In genomic region chr16:69199382-69199781, GRCh38 we compare ENCODE assay signal across 11 cellular contexts. TPM values are rescaled to one million over a fixed set of nuclear protein-coding genes. Genes with fewer than 3 reads are reported as not detected.
DNase-seq lines count a peak whose midpoint lies in the region; ATAC-seq and TF ChIP-seq lines count a peak whose summit lies in the region.
"Had no signal": no experiment of that assay in that cellular context is flagged by ENCODE, and none has a peak within 500 bp of the region (broad histone marks: within the 10 kb centered on the region; RNA-seq: fewer than 3 reads in every experiment).

No MANE protein-coding gene starts in this region.

- H3K4me1 Mint-ChIP-seq in Caco-2 (ENCODE audit: low read depth, unreplicated experiment) = peaks cover 32% of the 10 kb centered on the region

- peaks cover 21% of the 10 kb centered on the region for H3K4me1 ChIP-seq in Caco-2
- peaks cover 4 to 5% of the 10 kb centered on the region in 2 donors for H3K4me1 ChIP-seq in lung (ENCODE audit: control insufficient read depth in 2 of 2, insufficient read depth in 2 of 2, low read length in 2 of 2)
- peaks cover 0 to 25% of the 10 kb centered on the region in 2 donors for H3K4me1 ChIP-seq in right atrium auricular region

- peaks cover 10% of the 10 kb centered on the region for H3K36me3 Mint-ChIP-seq in Caco-2 (ENCODE audit: insufficient read depth, unreplicated experiment)
- H3K36me3 Mint-ChIP-seq: activated naive CD8-positive, alpha-beta T cell had no signal

- no peaks in the 10 kb centered on the region for H3K27me3 ChIP-seq in Caco-2 (replicated peaks; ENCODE audit: control insufficient read depth, insufficient read depth, low read length)
- no peaks in the 10 kb centered on the region for H3K27me3 ChIP-seq in lung (ENCODE audit: control insufficient read depth, insufficient read depth)
- no peaks in the 10 kb centered on the region for H3K27me3 ChIP-seq in right atrium auricular region

- no peak overlapping the region for H3K27ac ChIP-seq in lung (ENCODE audit: low read depth in 1 of 2, low read length in 1 of 2)
- no peak overlapping the region for H3K27ac ChIP-seq in right atrium auricular region

- WGBS in lung, 2 donors = 81 to 82% methylated on average over 7 of the region's 7 CpGs

- H3K9me3 Mint-ChIP-seq in Caco-2 (ENCODE audit: unreplicated experiment) = no peaks in the 10 kb centered on the region

- intact Hi-C loops in Caco-2 (cut with micrococcal nuclease; ENCODE audit: unreplicated experiment) = no loop called here

- peak; percentile 47 for ATAC-seq in lung (ENCODE audit: insufficient read depth, low FRiP score)
- ATAC-seq in GM18519 (IDR thresholded peaks at IDR 0.05; ENCODE audit: low FRiP score, unreplicated experiment) = no peak

- CTCF ChIA-PET in Caco-2 (lab: Charles Lee) = interaction anchor here (0.6 to 1.4 kb wide), 2 partner anchors 16 to 49 kb away, joined by 5 to 6 read pairs; no protein-coding TSS in a partner anchor

- BruUV-seq in Caco-2 (replicated peaks; lab: Mats Ljungman, UMichigan) = no TSS peak

- peak overlapping the region; percentile 61 for H3K27ac Mint-ChIP-seq in Caco-2 (ENCODE audit: unreplicated experiment)
- H3K27ac Mint-ChIP-seq: activated naive CD8-positive, alpha-beta T cell had no signal

- H3K36me3 ChIP-seq in Caco-2 (ENCODE audit: control insufficient read depth, insufficient read depth, low read length) = no peaks in the 10 kb centered on the region; the same call in 1 of the 2 replicates
- H3K36me3 ChIP-seq in lung (ENCODE audit: control insufficient read depth in 2 of 2, insufficient read depth in 2 of 2, low read length in 2 of 2) = no peaks in the 10 kb centered on the region
- no peaks in the 10 kb centered on the region for H3K36me3 ChIP-seq in right atrium auricular region

- H3K4me3 Mint-ChIP-seq in Caco-2 (ENCODE audit: unreplicated experiment) = no peak overlapping the region
- H3K4me3 Mint-ChIP-seq: activated naive CD8-positive, alpha-beta T cell had no signal

- TF ChIP-seq CTCF in Caco-2 (IDR thresholded peaks at IDR 0.05; ENCODE audit: insufficient read depth in 1 of 2, low read depth in 1 of 2, low read length in 1 of 2, severe bottlenecking in 1 of 2, unreplicated experiment in 1 of 2) = no peak
- no peak for TF ChIP-seq CTCF in cardiac fibroblast (IDR thresholded peaks at IDR 0.05; ENCODE audit: low read depth, low read length)
- no peak for TF ChIP-seq CTCF in lung (IDR thresholded peaks at IDR 0.05; ENCODE audit: control extremely low read depth, extremely low read depth)
- no peak for TF ChIP-seq CTCF in right atrium auricular region (IDR thresholded peaks at IDR 0.05)

- POLR2A ChIA-PET in Caco-2 (lab: Charles Lee) = interaction anchor here (0.6 to 1.3 kb wide), 2 partner anchors 12 to 153 kb away, joined by 5 to 13 read pairs; partner anchors contain the start of gene SNTB2

- no peaks in the 10 kb centered on the region for H3K9me3 ChIP-seq in Caco-2
- H3K9me3 ChIP-seq in lung (ENCODE audit: control insufficient read depth in 2 of 2, insufficient read depth in 1 of 2, low read length in 1 of 2) = no peaks in the 10 kb centered on the region
- no peaks in the 10 kb centered on the region for H3K9me3 ChIP-seq in right atrium auricular region

- no peak overlapping the region for H3K4me3 ChIP-seq in Caco-2 (ENCODE audit: low read depth, low read length)
- no peak overlapping the region for H3K4me3 ChIP-seq in cardiac fibroblast (replicated peaks in 1 of 2; ENCODE audit: low read depth in 2 of 2, low read length in 2 of 2)
- no peak overlapping the region for H3K4me3 ChIP-seq in lung
- no peak overlapping the region for H3K4me3 ChIP-seq in right atrium auricular region

- no peaks in the 10 kb centered on the region for H3K27me3 Mint-ChIP-seq in Caco-2 (ENCODE audit: insufficient read depth, unreplicated experiment)
- H3K27me3 Mint-ChIP-seq: activated naive CD8-positive, alpha-beta T cell had no signal

- DNase-seq in Caco-2 = peak in 1 of 2 experiments; percentile 48
- DNase-seq in NOMO-1 (lab: John Stamatoyannopoulos, UW; ENCODE audit: unreplicated experiment in 2 of 2) = peak; percentile 59 to 63
- DNase-seq in cardiac fibroblast (ENCODE audit: low read depth in 2 of 2) = peak; percentile 73 to 87
- DNase-seq in lung (ENCODE audit: low spot score) = no peak
- no peak for DNase-seq in nucleus accumbens (lab: John Stamatoyannopoulos, UW)
- no peak for DNase-seq in DMS114 treated with DMSO at 0.1 percent for 48 hours (lab: John Stamatoyannopoulos, UW; ENCODE audit: unreplicated experiment)
- no peak for DNase-seq in right atrium auricular region (ENCODE audit: low spot score)
- DNase-seq: activated CD4-positive, alpha-beta T cell treated with anti-CD3 and anti-CD28 coated beads for 1 hour; NCI-H2171 had no signal

RNA-seq across cellular contexts. Expression of gene SNTB2, which starts 12.4 kb away (rescaled TPM):
- total RNA-seq in Caco-2 (2022) (50.6 and 51.8 TPM in 2 replicates), lung (10 to 100 TPM; 32.5 to 42.8 TPM), right atrium auricular region (10 to 100 TPM; 12.3 to 35.1 TPM)
- 1 to 10 TPM; 4.5 to 5.8 TPM for polyA plus RNA-seq in lung

Comparison
In these comparisons a context has a peak if more than half of its experiments do, and no peak if none do; other contexts are left out.
1. DNase-seq: peak in NOMO-1 (2 of 2) and cardiac fibroblast (2 of 2); none in lung (single experiment), nucleus accumbens (0 of 56), DMS114 treated with DMSO at 0.1 percent for 48 hours (single experiment) and right atrium auricular region (single experiment).